19 cellular contexts compared by ENCODE assay signal in the genomic region with DNA sequence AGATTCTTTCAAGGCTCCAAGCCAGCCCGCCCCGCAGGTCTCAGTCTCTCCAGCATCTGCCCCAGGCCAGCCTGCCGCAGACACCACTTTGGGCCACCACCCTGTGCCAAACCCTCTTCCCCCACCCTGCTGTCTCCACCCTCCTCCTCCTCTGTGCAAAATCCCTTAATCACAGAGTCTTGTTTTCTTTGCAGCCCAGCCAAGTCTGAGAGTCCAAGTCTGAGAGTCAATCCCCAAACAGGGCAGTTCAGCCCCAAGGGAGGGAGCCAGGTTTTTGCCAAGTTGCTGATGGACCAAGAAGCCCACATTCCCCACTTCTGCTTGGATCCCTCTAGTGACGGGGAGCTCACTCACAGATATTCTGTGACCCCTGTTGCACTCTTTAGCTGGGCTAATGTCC. TPM values are rescaled to one million over a fixed set of nuclear protein-coding genes. Genes with fewer than 3 reads are reported as not detected.
A peak's percentile ranks its signal among the peaks of the same experiment; 100 is the strongest.
DNase-seq lines count a peak whose midpoint lies in the region; ATAC-seq and TF ChIP-seq lines count a peak whose summit lies in the region.
"Had no signal": no experiment of that assay in that cellular context is flagged by ENCODE, and none has a peak within 500 bp of the region (broad histone marks: within the 10 kb centered on the region; RNA-seq: fewer than 3 reads in every experiment).

No MANE protein-coding gene starts in this region.

- H3K9me3 Mint-ChIP-seq in CD4-positive, alpha-beta T cell, result no peaks in the 10 kb centered on the region
- H3K9me3 Mint-ChIP-seq in progenitor cell of endocrine pancreas (ENCODE audit: low read depth), result no peaks in the 10 kb centered on the region

- H3K36me3 Mint-ChIP-seq in CD4-positive, alpha-beta T cell (ENCODE audit: low read depth), result peaks cover 56% of the 10 kb centered on the region
- peaks cover 12% of the 10 kb centered on the region for H3K36me3 Mint-ChIP-seq in progenitor cell of endocrine pancreas (ENCODE audit: insufficient read depth)

- intact Hi-C loops in CD4-positive, alpha-beta T cell (cut with DNase I, micrococcal nuclease), result no loop called here
- intact Hi-C loops in Right ventricle myocardium superior (cut with DNase I), result no loop called here

- DNase-seq in CD4-positive, alpha-beta T cell, result no peak
- peak; percentile 39 for DNase-seq in astrocyte of the cerebellum (ENCODE audit: low read depth)
- DNase-seq in Right ventricle myocardium superior, result peak; percentile 71
- no peak for DNase-seq in progenitor cell of endocrine pancreas (ENCODE audit: low spot score, unreplicated experiment)
- no peak for DNase-seq in NCI-H1417 (lab: John Stamatoyannopoulos, UW)
- DNase-seq: activated CD4-positive, CD25-positive, alpha-beta regulatory T cell; activated naive CD4-positive, alpha-beta T cell treated with Interleukin-2 at 50 U/mL for 16 hours; BE2C; NCI-H2029; NCI-H748 treated with DMSO at 0.1 percent for 48 hours; RPMI8226; stimulated activated naive CD8-positive, alpha-beta T cell treated with anti-CD3 and anti-CD28 coated beads, Interleukin-15, amount 100 ng/mL, for 72 hours had no signal

- TF ChIP-seq CTCF in CD4-positive, alpha-beta T cell (IDR thresholded peaks at IDR 0.05), result no peak
- no peak for TF ChIP-seq CTCF in astrocyte of the cerebellum (IDR thresholded peaks at IDR 0.05; ENCODE audit: low read depth, low read length, missing control alignments)
- TF ChIP-seq CTCF in progenitor cell of endocrine pancreas (IDR thresholded peaks at IDR 0.05; ENCODE audit: unreplicated experiment), result no peak

- no peaks in the 10 kb centered on the region for H3K27me3 ChIP-seq in CD4-positive, alpha-beta T cell (ENCODE audit: control insufficient read depth, insufficient read depth, low read length)

- CTCF ChIA-PET in CD4-positive, alpha-beta T cell (lab: Charles Lee), result no interaction called here

- H3K27me3 Mint-ChIP-seq in CD4-positive, alpha-beta T cell, result no peaks in the 10 kb centered on the region
- no peaks in the 10 kb centered on the region for H3K27me3 Mint-ChIP-seq in progenitor cell of endocrine pancreas
- H3K27me3 Mint-ChIP-seq: stimulated activated naive CD8-positive, alpha-beta T cell treated with anti-CD3 and anti-CD28 coated beads, Interleukin-15, amount 100 ng/mL, for 72 hours had no signal

- H3K9me3 ChIP-seq in CD4-positive, alpha-beta T cell (ENCODE audit: control insufficient read depth, low read length), result peaks cover 8% of the 10 kb centered on the region
- H3K9me3 ChIP-seq: BE2C had no signal

- no peak overlapping the region for H3K27ac ChIP-seq in CD4-positive, alpha-beta T cell (ENCODE audit: low read depth, low read length)

- no peak overlapping the region for H3K4me3 ChIP-seq in astrocyte of the cerebellum (ENCODE audit: low read depth, low read length)

- in situ Hi-C loops in astrocyte of the cerebellum (cut with HindIII; ENCODE audit: low sequenced_read_pairs), result no loop called here

- peak overlapping the region; percentile 2 for H3K27ac Mint-ChIP-seq in CD4-positive, alpha-beta T cell
- H3K27ac Mint-ChIP-seq in progenitor cell of endocrine pancreas, result peak overlapping the region; percentile 11
- H3K27ac Mint-ChIP-seq: stimulated activated naive CD8-positive, alpha-beta T cell treated with anti-CD3 and anti-CD28 coated beads, Interleukin-15, amount 100 ng/mL, for 72 hours had no signal

- peaks cover 41% of the 10 kb centered on the region for H3K4me1 Mint-ChIP-seq in CD4-positive, alpha-beta T cell (ENCODE audit: low read depth)
- peaks cover 16% of the 10 kb centered on the region for H3K4me1 Mint-ChIP-seq in progenitor cell of endocrine pancreas (ENCODE audit: low read depth)

- peak overlapping the region; percentile 17 for H3K4me3 Mint-ChIP-seq in CD4-positive, alpha-beta T cell
- H3K4me3 Mint-ChIP-seq in progenitor cell of endocrine pancreas (ENCODE audit: low read depth), result no peak overlapping the region
- H3K4me3 Mint-ChIP-seq: stimulated activated naive CD8-positive, alpha-beta T cell treated with anti-CD3 and anti-CD28 coated beads, Interleukin-15, amount 100 ng/mL, for 72 hours had no signal

- POLR2A ChIA-PET in CD4-positive, alpha-beta T cell (lab: Charles Lee), result no interaction called here

- ATAC-seq in CD4-positive, alpha-beta T cell (ENCODE audit: poor library complexity), result no peak
- ATAC-seq in Right ventricle myocardium superior (ENCODE audit: poor library complexity), result peak; percentile 38
- ATAC-seq in GM18517 (IDR thresholded peaks at IDR 0.05; ENCODE audit: unreplicated experiment), result no peak
- ATAC-seq in GM21526 (IDR thresholded peaks at IDR 0.05; ENCODE audit: low FRiP score, unreplicated experiment), result no peak
- ATAC-seq in HG02970 (IDR thresholded peaks at IDR 0.05; ENCODE audit: low FRiP score, unreplicated experiment), result no peak
- ATAC-seq: HCT116; stimulated activated naive CD8-positive, alpha-beta T cell treated with anti-CD3 and anti-CD28 coated beads, Interleukin-15, amount 100 ng/mL, for 72 hours had no signal

RNA-seq across cellular contexts. Expression of a gene that starts 3.1 kb away (rescaled TPM):
- total RNA-seq in CD4-positive, alpha-beta T cell, result 10 to 100 TPM; 67.5 to 72.9 TPM
- total RNA-seq in Right ventricle myocardium superior (9.1 TPM), progenitor cell of endocrine pancreas (53.0 and 59.1 TPM in 2 replicates)

RNA-seq across cellular contexts. Expression of a gene that starts 23.0 kb away (rescaled TPM):
- total RNA-seq in CD4-positive, alpha-beta T cell, result not detected
- total RNA-seq in Right ventricle myocardium superior (not detected), progenitor cell of endocrine pancreas (not detected in 2 replicates)
- total RNA-seq: epithelial cell of proximal tubule; lung microvascular endothelial cell; T-helper 1 cell treated with Interleukin-12 subunit alpha and Interleukin-12 subunit beta and Interleukin-4 antibody, amounts not matched to agents 30 ng/mL and 1 ng/mL, for 36 hours had no signal

RNA-seq across cellular contexts. Expression of a gene that starts 30.1 kb away (rescaled TPM):
- total RNA-seq in CD4-positive, alpha-beta T cell, result 10 to 100 TPM; 66.7 to 67.4 TPM
- total RNA-seq in Right ventricle myocardium superior (8.4 TPM), progenitor cell of endocrine pancreas (0.16 and 0.55 TPM in 2 replicates)

Comparison
In these comparisons a context has a peak if more than half of its experiments do, and no peak if none do; other contexts are left out.
1. DNase-seq: peak in astrocyte of the cerebellum (single experiment) and Right ventricle myocardium superior (single experiment); none in CD4-positive, alpha-beta T cell (0 of 10), progenitor cell of endocrine pancreas (single experiment) and NCI-H1417 (0 of 3).